ENCODE assay signal across 18 cellular contexts in the genomic region with DNA sequence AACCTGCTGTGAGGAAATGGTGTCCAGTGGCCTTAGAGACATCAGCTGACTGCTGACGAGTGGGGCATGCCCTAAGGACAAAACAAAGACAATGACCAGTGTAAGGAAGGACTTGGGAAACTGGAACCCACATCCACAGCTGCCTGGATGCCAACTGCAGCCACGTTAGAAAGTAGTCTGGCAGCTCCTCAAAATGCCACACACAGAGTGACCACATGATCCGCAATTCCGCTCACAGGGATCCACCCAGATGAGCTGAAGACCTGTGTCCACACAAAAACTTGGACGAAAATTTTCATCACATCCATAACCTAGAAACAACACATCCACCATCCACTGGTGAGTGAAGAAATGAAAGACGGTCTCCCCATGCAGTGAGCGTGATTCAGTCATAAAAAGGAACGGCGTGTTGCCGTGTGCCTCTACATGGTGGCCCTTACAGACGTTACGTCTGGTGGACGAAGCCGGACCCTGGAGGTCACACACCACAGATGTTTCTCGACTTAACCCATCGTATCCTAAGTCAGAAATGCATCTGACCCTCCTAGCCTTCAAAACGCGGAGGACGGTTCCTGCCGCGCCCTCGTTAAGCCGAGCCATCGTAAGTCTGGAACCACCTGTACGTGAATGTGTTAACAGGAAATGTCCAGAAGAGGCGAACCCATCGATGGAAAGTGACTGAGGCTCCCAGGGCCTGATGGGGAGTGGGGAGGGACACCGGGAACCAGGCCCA.
"Had no signal": no experiment of that assay in that cellular context is flagged by ENCODE, and none has a peak within 500 bp of the region (broad histone marks: within the 10 kb centered on the region; RNA-seq: fewer than 3 reads in every experiment).

No MANE protein-coding gene starts in this region.

- H3K9me3 ChIP-seq: lower lobe of right lung, pancreas had no signal

- ATAC-seq: activated CD4-positive, CD25-positive, alpha-beta regulatory T cell treated with anti-CD3 and anti-CD28 coated beads, Interleukin-2, amount 50 U/mL, for 24 hours; body of pancreas; left cardiac atrium; lower lobe of right lung; pancreas; stimulated activated effector memory CD8-positive, alpha-beta T cell treated with anti-CD3 and anti-CD28 coated beads, Interleukin-12 subunit alpha, Interleukin-12 subunit beta, amount 100 ng/mL, for 72 hours had no signal

- DNase-seq: activated gamma-delta T cell; activated T-cell treated with anti-CD3 and anti-CD28 coated beads, Interleukin-2, amount 50 U/mL, for 24 hours; amygdala; body of pancreas; effector CD8-positive, alpha-beta T cell; left cardiac atrium; lower lobe of right lung; SW 1271 had no signal

- H3K36me3 Mint-ChIP-seq: mesothelial cell of epicardium had no signal

- H3K4me1 Mint-ChIP-seq: mesothelial cell of epicardium, neural crest cell had no signal

- H3K4me1 ChIP-seq: body of pancreas, lower lobe of right lung, pancreas had no signal

- H3K9me3 Mint-ChIP-seq: stimulated activated effector memory CD8-positive, alpha-beta T cell treated with anti-CD3 and anti-CD28 coated beads, Interleukin-12 subunit alpha, Interleukin-12 subunit beta, amount 100 ng/mL, for 72 hours had no signal

- H3K27ac Mint-ChIP-seq: activated naive CD8-positive, alpha-beta T cell; activated T-cell treated with anti-CD3 and anti-CD28 coated beads, Interleukin-2, amount 50 U/mL, for 24 hours; mesothelial cell of epicardium; stimulated activated effector memory CD8-positive, alpha-beta T cell treated with anti-CD3 and anti-CD28 coated beads, Interleukin-12 subunit alpha, Interleukin-12 subunit beta, amount 100 ng/mL, for 72 hours; T-helper 2 cell treated with Interferon-gamma antibody and Interleukin-4, amounts not matched to agents 5 μg/mL and 100 μg/mL, for 36 hours had no signal

- H3K27ac ChIP-seq: body of pancreas, epithelial cell of prostate, lower lobe of right lung, pancreas, tibial artery had no signal

- H3K4me3 Mint-ChIP-seq: activated naive CD8-positive, alpha-beta T cell; activated T-cell treated with anti-CD3 and anti-CD28 coated beads, Interleukin-2, amount 50 U/mL, for 24 hours; mesothelial cell of epicardium; neural crest cell; stimulated activated effector memory CD8-positive, alpha-beta T cell treated with anti-CD3 and anti-CD28 coated beads, Interleukin-12 subunit alpha, Interleukin-12 subunit beta, amount 100 ng/mL, for 72 hours; T-helper 2 cell treated with Interferon-gamma antibody and Interleukin-4, amounts not matched to agents 5 μg/mL and 100 μg/mL, for 36 hours had no signal

- H3K4me3 ChIP-seq: body of pancreas, gastroesophageal sphincter, lower lobe of right lung, pancreas, tibial artery had no signal

- H3K27me3 Mint-ChIP-seq: activated naive CD8-positive, alpha-beta T cell; activated T-cell treated with anti-CD3 and anti-CD28 coated beads, Interleukin-2, amount 50 U/mL, for 24 hours had no signal

- H3K36me3 ChIP-seq: lower lobe of right lung, pancreas had no signal

- H3K27me3 ChIP-seq: body of pancreas, gastroesophageal sphincter, pancreas, tibial artery had no signal
